ENCODE assay signal across 22 cellular contexts in the genomic region with DNA sequence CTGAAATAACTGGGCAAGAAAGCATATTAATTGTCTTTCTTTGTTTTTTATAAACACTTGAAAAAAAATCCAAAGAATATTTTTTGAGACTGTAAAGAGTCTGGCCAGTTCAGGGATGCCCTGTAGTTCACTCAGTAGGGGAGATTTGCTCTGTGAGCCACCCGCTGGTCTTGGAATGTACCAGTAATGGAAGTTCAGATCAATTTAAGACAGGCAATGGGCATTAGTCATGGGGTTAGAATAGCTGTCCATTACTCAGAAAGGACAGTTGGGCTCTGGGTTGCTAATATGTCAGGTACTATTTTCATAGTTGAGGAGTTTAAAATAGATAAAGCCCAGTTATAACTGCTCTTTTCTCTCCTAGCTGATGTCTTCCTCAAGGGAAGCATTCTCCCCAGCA. TPM values are rescaled to one million over a fixed set of nuclear protein-coding genes. Genes with fewer than 3 reads are reported as not detected.
A peak's percentile ranks its signal among the peaks of the same experiment; 100 is the strongest.
DNase-seq lines count a peak whose midpoint lies in the region; ATAC-seq and TF ChIP-seq lines count a peak whose summit lies in the region.
"Had no signal": no experiment of that assay in that cellular context is flagged by ENCODE, and none has a peak within 500 bp of the region (broad histone marks: within the 10 kb centered on the region; RNA-seq: fewer than 3 reads in every experiment).

No MANE protein-coding gene starts in this region.

- H3K4me3 ChIP-seq in foreskin fibroblast (ENCODE audit: low read depth in 1 of 2, low read length in 2 of 2) = no peak overlapping the region
- H3K4me3 ChIP-seq in esophagus squamous epithelium = no peak overlapping the region
- H3K4me3 ChIP-seq: body of pancreas had no signal

- H3K4me3 Mint-ChIP-seq in HFFc6 = no peak overlapping the region
- H3K4me3 Mint-ChIP-seq: IgD-negative memory B cell, memory B cell, nephron progenitor cell, type B pancreatic cell had no signal

- no peaks in the 10 kb centered on the region for H3K9me3 Mint-ChIP-seq in HFFc6
- H3K9me3 Mint-ChIP-seq: IgD-negative memory B cell, memory B cell, nephron progenitor cell, type B pancreatic cell had no signal

- intact Hi-C loops in esophagus squamous epithelium (cut with DNase I) = no loop called here

- H3K27me3 Mint-ChIP-seq in HFFc6 (ENCODE audit: insufficient read depth) = no peaks in the 10 kb centered on the region; the same call in 1 of the 2 replicates
- H3K27me3 Mint-ChIP-seq: IgD-negative memory B cell, type B pancreatic cell had no signal

- no peak overlapping the region for H3K27ac ChIP-seq in esophagus squamous epithelium
- H3K27ac ChIP-seq: body of pancreas had no signal

- no peaks in the 10 kb centered on the region for H3K4me1 ChIP-seq in esophagus squamous epithelium

- no peaks in the 10 kb centered on the region for H3K9me3 ChIP-seq in esophagus squamous epithelium
- H3K9me3 ChIP-seq: body of pancreas had no signal

- no peaks in the 10 kb centered on the region for H3K36me3 Mint-ChIP-seq in HFFc6 (ENCODE audit: low read depth)
- H3K36me3 Mint-ChIP-seq: IgD-negative memory B cell, memory B cell, type B pancreatic cell had no signal

- peak; percentile 64 for ATAC-seq in SK-N-SH treated with all-trans-retinoic acid at 6 μM for 48 hours
- ATAC-seq: body of pancreas had no signal

- TF ChIP-seq POLR2A in esophagus squamous epithelium (IDR thresholded peaks at IDR 0.05) = no peak

- 67 to 79% methylated on average over 1 of the region's 1 CpG for WGBS in esophagus squamous epithelium, 2 donors

- DNase-seq in HFFc6 = peak; percentile 7
- DNase-seq in foreskin fibroblast = peak; percentile 42 to 59
- DNase-seq in smooth muscle cell of the brain vasculature (ENCODE audit: low read depth, low spot score) = peak; percentile 51
- DNase-seq in NCI-H187 (lab: John Stamatoyannopoulos, UW) = no peak
- no peak for DNase-seq in NCI-H1694 (lab: John Stamatoyannopoulos, UW)
- DNase-seq in esophagus squamous epithelium (lab: John Stamatoyannopoulos, UW) = no peak
- DNase-seq: activated naive CD4-positive, alpha-beta T cell treated with Interleukin-2 at 50 U/mL for 16 hours; body of pancreas; C1 segment of cervical spinal cord; NCI-H1105; NCI-H82; nephron progenitor cell; retina; RPMI8226; stimulated activated naive CD4-positive, alpha-beta T cell treated with Interleukin-2 at 50 U/mL for 16 hours had no signal

- H3K27me3 ChIP-seq in esophagus squamous epithelium = peaks cover 0 to 3% (median 0%) of the 10 kb centered on the region in 4 donors
- H3K27me3 ChIP-seq: body of pancreas had no signal

- peaks cover 29% of the 10 kb centered on the region for H3K4me1 Mint-ChIP-seq in HFFc6 (ENCODE audit: low read depth)
- H3K4me1 Mint-ChIP-seq: IgD-negative memory B cell, memory B cell, nephron progenitor cell had no signal

- TF ChIP-seq CTCF in HFFc6 (IDR thresholded peaks at IDR 0.05) = no peak
- no peak for TF ChIP-seq CTCF in foreskin fibroblast (IDR thresholded peaks at IDR 0.05; ENCODE audit: low read depth, low read length)
- TF ChIP-seq CTCF in esophagus squamous epithelium (IDR thresholded peaks at IDR 0.05) = no peak

- H3K36me3 ChIP-seq in esophagus squamous epithelium = no peaks in the 10 kb centered on the region

- no peak overlapping the region for H3K27ac Mint-ChIP-seq in HFFc6
- H3K27ac Mint-ChIP-seq: IgD-negative memory B cell, memory B cell, nephron progenitor cell, type B pancreatic cell had no signal

TF ChIP-seq in SK-N-SH treated with all-trans-retinoic acid at 6 μM for 48 hours, 23 proteins besides CTCF, POLR2A, EP300 and RAD21:
- TF ChIP-seq ISL1 (CRISPR knock-in tag; IDR thresholded peaks at IDR 0.05) = 0 out of 2 replicates have a peak, but pooled peaks have one; percentile 9
- TF ChIP-seq BACH2 (CRISPR knock-in tag; IDR thresholded peaks at IDR 0.05; ENCODE audit: borderline replicate concordance) = no peak
TF ChIP-seq in SK-N-SH treated with all-trans-retinoic acid at 6 μM for 48 hours: peak in this region for 1.

RNA-seq across cellular contexts. Expression of a gene that starts 38.7 kb away (rescaled TPM):
- not detected for total RNA-seq in HFFc6 (2021; fragmentation: NEBNext Ultra II Directional; extraction: Animal tissue kit (Norgen Biotek cat#: 25700))
- not detected for total RNA-seq in esophagus squamous epithelium
- total RNA-seq: dermis microvascular lymphatic vessel endothelial cell, epithelial cell of proximal tubule, glomerular endothelial cell had no signal

Comparison
In these comparisons a context has a peak if more than half of its experiments do, and no peak if none do; other contexts are left out.
1. DNase-seq: peak in HFFc6 (single experiment), foreskin fibroblast (2 of 2) and smooth muscle cell of the brain vasculature (single experiment); none in NCI-H187 (0 of 2), NCI-H1694 (single experiment) and esophagus squamous epithelium (single experiment).